11 cellular contexts compared by ENCODE assay signal in genomic region chr5:102807878-102808502, GRCh38. TPM values are rescaled to one million over a fixed set of nuclear protein-coding genes. Genes with fewer than 3 reads are reported as not detected.
A peak's percentile ranks its signal among the peaks of the same experiment; 100 is the strongest.
DNase-seq lines count a peak whose midpoint lies in the region; ATAC-seq and TF ChIP-seq lines count a peak whose summit lies in the region.
"Had no signal": no experiment of that assay in that cellular context is flagged by ENCODE, and none has a peak within 500 bp of the region (broad histone marks: within the 10 kb centered on the region; RNA-seq: fewer than 3 reads in every experiment).

No MANE protein-coding gene starts in this region.

- peak; percentile 6 for DNase-seq in DMS79 treated with DMSO at 0.1 percent for 48 hours (lab: John Stamatoyannopoulos, UW)
- no peak for DNase-seq in DMS79 (lab: John Stamatoyannopoulos, UW)
- DNase-seq in NCI-H510A (lab: John Stamatoyannopoulos, UW) = peak; percentile 23
- no peak for DNase-seq in endothelial cell (ENCODE audit: low spot score)
- DNase-seq in skeletal muscle cell (ENCODE audit: low read depth) = peak; percentile 82
- DNase-seq in breast epithelium (ENCODE audit: low spot score in 2 of 2) = no peak
- no peak for DNase-seq in NOMO-1 treated with dmso at 0.1 percent for 144 hours (lab: John Stamatoyannopoulos, UW; ENCODE audit: unreplicated experiment)
- DNase-seq: erythroblast; naive thymus-derived CD8-positive, alpha-beta T cell had no signal

- ATAC-seq in HG02938 (IDR thresholded peaks at IDR 0.05; ENCODE audit: unreplicated experiment) = no peak
- ATAC-seq: naive thymus-derived CD8-positive, alpha-beta T cell had no signal

- H3K27me3 Mint-ChIP-seq in endothelial cell (ENCODE audit: unreplicated experiment) = peaks cover 3% of the 10 kb centered on the region

- TF ChIP-seq CTCF in endothelial cell (IDR thresholded peaks at IDR 0.05; ENCODE audit: unreplicated experiment) = no peak
- no peak for TF ChIP-seq CTCF in breast epithelium (IDR thresholded peaks at IDR 0.05)

- H3K4me3 Mint-ChIP-seq in endothelial cell (ENCODE audit: unreplicated experiment) = no peak overlapping the region
- H3K4me3 Mint-ChIP-seq: naive thymus-derived CD8-positive, alpha-beta T cell had no signal

- H3K9me3 Mint-ChIP-seq in endothelial cell (ENCODE audit: unreplicated experiment) = no peaks in the 10 kb centered on the region
- H3K9me3 Mint-ChIP-seq: naive thymus-derived CD8-positive, alpha-beta T cell had no signal

- H3K27me3 ChIP-seq in breast epithelium = no peaks in the 10 kb centered on the region

- no peaks in the 10 kb centered on the region for H3K36me3 Mint-ChIP-seq in endothelial cell (ENCODE audit: low read depth, unreplicated experiment)

- no peak overlapping the region for H3K27ac ChIP-seq in breast epithelium
- H3K27ac ChIP-seq: RWPE1 had no signal

- H3K9me3 ChIP-seq in breast epithelium = no peaks in the 10 kb centered on the region

- no peak overlapping the region for H3K4me3 ChIP-seq in skeletal muscle cell (ENCODE audit: low read depth, low read length)
- H3K4me3 ChIP-seq in breast epithelium = no peak overlapping the region

- peak overlapping the region; percentile 80 for H3K27ac Mint-ChIP-seq in endothelial cell (ENCODE audit: unreplicated experiment)
- H3K27ac Mint-ChIP-seq: naive thymus-derived CD8-positive, alpha-beta T cell had no signal

- H3K36me3 ChIP-seq in breast epithelium = no peaks in the 10 kb centered on the region

- no peak for TF ChIP-seq POLR2A in breast epithelium (IDR thresholded peaks at IDR 0.05)

- intact Hi-C loops in breast epithelium (cut with DNase I; ENCODE audit: low total_unique reads) = no loop called here

- H3K4me1 Mint-ChIP-seq in endothelial cell (ENCODE audit: unreplicated experiment) = peaks cover 17% of the 10 kb centered on the region

- no peaks in the 10 kb centered on the region for H3K4me1 ChIP-seq in breast epithelium

RNA-seq across cellular contexts. Expression of gene PAM, which starts 52.9 kb away (rescaled TPM):
- total RNA-seq in endothelial cell (ENCODE audit: unreplicated experiment) (255 TPM), breast epithelium (100 to 1,000 TPM; 159 to 227 (median 193) TPM)

Comparison
In these comparisons a context has a peak if more than half of its experiments do, and no peak if none do; other contexts are left out.
1. DNase-seq: peak in DMS79 treated with DMSO at 0.1 percent for 48 hours (single experiment), NCI-H510A (single experiment) and skeletal muscle cell (single experiment); none in DMS79 (single experiment), endothelial cell (single experiment), breast epithelium (0 of 2) and NOMO-1 treated with dmso at 0.1 percent for 144 hours (single experiment).